Comparison of ENCODE assay signal across 18 cellular contexts in genomic region chr2:219335373-219335786, GRCh38. TPM values are rescaled to one million over a fixed set of nuclear protein-coding genes. Genes with fewer than 3 reads are reported as not detected.
DNase-seq lines count a peak whose midpoint lies in the region; TF ChIP-seq lines count a peak whose summit lies in the region.
"Had no signal": no experiment of that assay in that cellular context is flagged by ENCODE, and none has a peak within 500 bp of the region (broad histone marks: within the 10 kb centered on the region; RNA-seq: fewer than 3 reads in every experiment).

No MANE protein-coding gene starts in this region.

- H3K9ac ChIP-seq in mammary epithelial cell (ENCODE audit: insufficient read depth, low read length) (no peak overlapping the region), mesendoderm (ENCODE audit: low read length) (no peak overlapping the region)

- H3K27me3 ChIP-seq in mammary epithelial cell (ENCODE audit: insufficient read depth, low read length) = peaks cover 12% of the 10 kb centered on the region
- H3K27me3 ChIP-seq in mesendoderm (ENCODE audit: insufficient read depth, low read length, poor library complexity) = peaks cover 15% of the 10 kb centered on the region
- H3K27me3 ChIP-seq: BLaER1 treated with 17β-estradiol and CSF1 and Interleukin-3, amounts not matched to agents 10 nM and 100 nM had no signal

- no peaks in the 10 kb centered on the region for H4K20me1 ChIP-seq in mammary epithelial cell (ENCODE audit: insufficient read depth, low read length)
- H4K20me1 ChIP-seq: BLaER1 treated with 17β-estradiol and CSF1 and Interleukin-3, amounts not matched to agents 10 nM and 100 nM had no signal

- H2BK15ac ChIP-seq in mesendoderm (replicated peaks; ENCODE audit: low read depth) = no peak overlapping the region

- no peak overlapping the region for H3K27ac ChIP-seq in mammary epithelial cell (ENCODE audit: insufficient read depth, low read depth, low read length)
- H3K27ac ChIP-seq in mesendoderm (ENCODE audit: low read depth, low read length) = no peak overlapping the region

- TF ChIP-seq CTCF in mammary epithelial cell (conservative IDR thresholded peaks at IDR 0.05 in 1 of 2, IDR thresholded peaks at IDR 0.05 in 1 of 2; ENCODE audit: extremely low read depth in 1 of 2, insufficient read depth in 1 of 2, low read depth in 1 of 2, low read length in 2 of 2) = no peak

- 50% methylated on average over 5 of the region's 5 CpGs for WGBS in mammary epithelial cell (ENCODE audit: low coverage, missing lambda C conversion rate)
- WGBS in mesendoderm (ENCODE audit: extremely low coverage, insufficient coverage, low lambda C conversion rate) = no CpG with 5 or more reads among the region's 5 CpGs

- peak; percentile 26 for DNase-seq in DMS53 (lab: John Stamatoyannopoulos, UW)
- DNase-seq in DMS53 treated with DMSO at 0.1 percent for 48 hours (lab: John Stamatoyannopoulos, UW; ENCODE audit: unreplicated experiment) = no peak
- peak; percentile 21 for DNase-seq in NCI-H146 treated with DMSO at 0.1 percent for 48 hours (lab: John Stamatoyannopoulos, UW; ENCODE audit: unreplicated experiment)
- DNase-seq in mammary epithelial cell = peak; percentile 23
- peak; percentile 83 for DNase-seq in mesendoderm
- DNase-seq in HuH-7 (ENCODE audit: low spot score) = no peak
- DNase-seq in NOMO-1 treated with dmso at 0.1 percent for 144 hours (lab: John Stamatoyannopoulos, UW; ENCODE audit: unreplicated experiment) = no peak
- no peak for DNase-seq in NCI-H446 treated with DMSO at 0.1 percent for 48 hours (lab: John Stamatoyannopoulos, UW)
- DNase-seq: 8988T; kidney glomerular epithelial cell; MM.1S; mucosa of descending colon; stimulated activated naive CD8-positive, alpha-beta T cell treated with anti-CD3 and anti-CD28 coated beads, Interleukin-15, amount 100 ng/mL, for 72 hours; trophoblast cell had no signal

- no peak overlapping the region for H3K4ac ChIP-seq in mesendoderm (ENCODE audit: low read depth, low read length)

- no peak overlapping the region for H3K18ac ChIP-seq in mesendoderm (ENCODE audit: low read length)

- no peak overlapping the region for H2AK5ac ChIP-seq in mesendoderm (ENCODE audit: low read length)

- H4K5ac ChIP-seq in mesendoderm (ENCODE audit: low read length) = no peak overlapping the region

- no peak overlapping the region for H4K8ac ChIP-seq in mesendoderm (ENCODE audit: low read depth, low read length)

- no peaks in the 10 kb centered on the region for H3K4me1 ChIP-seq in mammary epithelial cell (ENCODE audit: insufficient read depth, low read length)
- H3K4me1 ChIP-seq in mesendoderm (ENCODE audit: control insufficient read depth, low read depth, low read length) = no peaks in the 10 kb centered on the region

- no peak overlapping the region for H2BK5ac ChIP-seq in mesendoderm (ENCODE audit: low read length)

- H3K56ac ChIP-seq in mesendoderm (ENCODE audit: low read length) = no peak overlapping the region

- dilution Hi-C loops in mammary epithelial cell (cut with HindIII; ENCODE audit: low sequenced_read_pairs) = no loop called here

- H3K4me2 ChIP-seq in mammary epithelial cell (ENCODE audit: insufficient read depth, low read depth, low read length) (no peak overlapping the region), mesendoderm (ENCODE audit: low read length) (no peak overlapping the region)

- no peak overlapping the region for H2AFZ ChIP-seq in mammary epithelial cell (ENCODE audit: low read depth, low read length)

- no peaks in the 10 kb centered on the region for H3K79me1 ChIP-seq in mesendoderm (ENCODE audit: low read length)

- H3K4me3 ChIP-seq in mammary epithelial cell (replicated peaks in 1 of 3; ENCODE audit: insufficient read depth in 1 of 3, low read depth in 2 of 3, low read length in 3 of 3) = no peak overlapping the region
- H3K4me3 ChIP-seq in mesendoderm (ENCODE audit: low read length) = no peak overlapping the region
- H3K4me3 ChIP-seq: BLaER1 treated with 17β-estradiol and CSF1 and Interleukin-3, amounts not matched to agents 10 nM and 100 nM; mucosa of descending colon had no signal

- in situ Hi-C loops in mammary epithelial cell (cut with MboI; ENCODE audit: low sequenced_read_pairs in 2 of 2) = loop anchor here in 1 of 2 donors (25.0 kb wide), 1 partner anchor 298 kb away; the partner anchor contains the start of gene CFAP65

- no peaks in the 10 kb centered on the region for H3K36me3 ChIP-seq in mammary epithelial cell (ENCODE audit: insufficient read depth, low read length)
- H3K36me3 ChIP-seq in mesendoderm (ENCODE audit: control insufficient read depth, insufficient read depth, low read length) = no peaks in the 10 kb centered on the region
- H3K36me3 ChIP-seq: BLaER1 treated with 17β-estradiol and CSF1 and Interleukin-3, amounts not matched to agents 10 nM and 100 nM had no signal

- no TSS peak for BruUV-seq in mammary epithelial cell (replicated peaks; lab: Mats Ljungman, UMichigan)

- H3K79me2 ChIP-seq in mammary epithelial cell (ENCODE audit: insufficient read depth, low read length) = no peaks in the 10 kb centered on the region
- no peaks in the 10 kb centered on the region for H3K79me2 ChIP-seq in mesendoderm (ENCODE audit: control insufficient read depth, insufficient read depth, low read length)

- H2BK120ac ChIP-seq in mesendoderm (ENCODE audit: low read depth, low read length) = no peak overlapping the region

- intact Hi-C loops in mammary epithelial cell (cut with micrococcal nuclease) = no loop called here

- H3K23ac ChIP-seq in mesendoderm (ENCODE audit: low read length) = no peak overlapping the region

- H3K9me3 ChIP-seq in mammary epithelial cell (replicated peaks; ENCODE audit: insufficient read depth, low read length) = no peaks in the 10 kb centered on the region
- H3K9me3 ChIP-seq: mucosa of descending colon had no signal

- CTCF ChIA-PET in mammary epithelial cell (lab: Charles Lee; ENCODE audit: low non-redundant PET) = no interaction called here

RNA-seq across cellular contexts. Expression of gene RESP18, which starts 2.8 kb away (rescaled TPM):
- total RNA-seq in mammary epithelial cell = not detected
- polyA plus RNA-seq in mammary epithelial cell = not detected
- polyA minus RNA-seq in mammary epithelial cell = not detected
- not detected for polyA plus RNA-seq in mesendoderm (2013, experiment 1 of 2)
- polyA plus RNA-seq in mesendoderm (2013, experiment 2 of 2) = not detected
- total RNA-seq: chondrocyte, fibroblast of villous mesenchyme, H4, mucosa of descending colon had no signal

RNA-seq across cellular contexts. Expression of gene PTPRN, which starts 26.2 kb away (rescaled TPM):
- total RNA-seq in mammary epithelial cell = not detected
- 0.07 TPM for polyA plus RNA-seq in mammary epithelial cell
- not detected for polyA minus RNA-seq in mammary epithelial cell
- polyA plus RNA-seq in mesendoderm (2013, experiment 1 of 2) = 1.7 TPM
- polyA plus RNA-seq in mesendoderm (2013, experiment 2 of 2) = 1.9 TPM

RNA-seq across cellular contexts. Expression of gene DNPEP, which starts 52.3 kb away (rescaled TPM):
- 10 to 100 TPM; 49.5 to 58.5 TPM for total RNA-seq in mammary epithelial cell
- 56.4 TPM for polyA plus RNA-seq in mammary epithelial cell
- polyA minus RNA-seq in mammary epithelial cell = 123 TPM
- polyA plus RNA-seq in mesendoderm (2013, experiment 1 of 2) = 49.5 TPM
- polyA plus RNA-seq in mesendoderm (2013, experiment 2 of 2) = 50.4 TPM

RNA-seq across cellular contexts. Expression of gene DNAJB2, which starts 56.2 kb away (rescaled TPM):
- 100 to 1,000 TPM in 1 of 2 donors, 10 to 100 TPM in 1; 58.9 to 110 TPM for total RNA-seq in mammary epithelial cell
- 32.8 TPM for polyA plus RNA-seq in mammary epithelial cell
- polyA minus RNA-seq in mammary epithelial cell = 49.1 TPM
- 26.1 TPM for polyA plus RNA-seq in mesendoderm (2013, experiment 1 of 2)
- polyA plus RNA-seq in mesendoderm (2013, experiment 2 of 2) = 26.0 TPM

Comparison
In these comparisons a context has a peak if more than half of its experiments do, and no peak if none do; other contexts are left out.
1. DNase-seq: peak in DMS53 (single experiment), NCI-H146 treated with DMSO at 0.1 percent for 48 hours (single experiment), mammary epithelial cell (single experiment) and mesendoderm (single experiment); none in DMS53 treated with DMSO at 0.1 percent for 48 hours (single experiment), HuH-7 (single experiment), NOMO-1 treated with dmso at 0.1 percent for 144 hours (single experiment) and NCI-H446 treated with DMSO at 0.1 percent for 48 hours (single experiment).